Comparison of ENCODE assay signal across 13 cellular contexts in genomic region chr6:17483391-17484016, GRCh38.
"Had no signal": no experiment of that assay in that cellular context is flagged by ENCODE, and none has a peak within 500 bp of the region (broad histone marks: within the 10 kb centered on the region; RNA-seq: fewer than 3 reads in every experiment).

No MANE protein-coding gene starts in this region.

- H3K27ac Mint-ChIP-seq: activated CD4-positive, alpha-beta memory T cell treated with anti-CD3 and anti-CD28 coated beads for 36 hours; activated naive CD8-positive, alpha-beta T cell treated with anti-CD3 and anti-CD28 coated beads for 36 hours; T-helper 2 cell treated with Interferon-gamma antibody and Interleukin-4, amounts not matched to agents 5 μg/mL and 100 μg/mL, for 36 hours had no signal

- H3K4me1 Mint-ChIP-seq: activated naive CD8-positive, alpha-beta T cell treated with anti-CD3 and anti-CD28 coated beads for 36 hours had no signal

- H3K9me3 ChIP-seq: prostate gland, sigmoid colon, upper lobe of right lung had no signal

- DNase-seq: activated CD4-positive, alpha-beta memory T cell treated with anti-CD3 and anti-CD28 coated beads for 36 hours; activated gamma-delta T cell treated with Interleukin-2 at 50 U/mL for 16 hours; activated naive CD8-positive, alpha-beta T cell treated with anti-CD3 and anti-CD28 coated beads for 36 hours; activated T-cell treated with anti-CD3 and anti-CD28 coated beads, Interleukin-2, amount 50 U/mL, for 48 hours; dorsolateral prefrontal cortex; sigmoid colon; stimulated activated CD4-positive, alpha-beta T cell treated with anti-CD3 and anti-CD28 coated beads, Interleukin-2, amount 100 ng/mL, for 48 hours; stimulated activated naive CD8-positive, alpha-beta T cell treated with anti-CD3 and anti-CD28 coated beads, Interleukin-15, Interleukin-2, amounts not matched to agents 100 U/mL and 50 U/mL, for 24 hours; SW 1271; upper lobe of right lung had no signal

- H3K27ac ChIP-seq: dorsolateral prefrontal cortex, prostate gland, sigmoid colon, upper lobe of right lung had no signal

- H3K9me3 Mint-ChIP-seq: activated CD4-positive, alpha-beta memory T cell treated with anti-CD3 and anti-CD28 coated beads for 36 hours; activated naive CD8-positive, alpha-beta T cell treated with anti-CD3 and anti-CD28 coated beads for 36 hours; T-helper 2 cell treated with Interferon-gamma antibody and Interleukin-4, amounts not matched to agents 5 μg/mL and 100 μg/mL, for 36 hours had no signal

- H3K36me3 ChIP-seq: prostate gland, upper lobe of right lung had no signal

- H3K4me1 ChIP-seq: prostate gland, upper lobe of right lung had no signal

- FAIRE-seq: keratinocyte had no signal

- H3K4me3 Mint-ChIP-seq: activated CD4-positive, alpha-beta memory T cell treated with anti-CD3 and anti-CD28 coated beads for 36 hours; activated naive CD8-positive, alpha-beta T cell treated with anti-CD3 and anti-CD28 coated beads for 36 hours; T-helper 2 cell treated with Interferon-gamma antibody and Interleukin-4, amounts not matched to agents 5 μg/mL and 100 μg/mL, for 36 hours had no signal

- H3K4me3 ChIP-seq: dorsolateral prefrontal cortex, prostate gland, sigmoid colon, upper lobe of right lung had no signal

- H3K36me3 Mint-ChIP-seq: activated CD4-positive, alpha-beta memory T cell treated with anti-CD3 and anti-CD28 coated beads for 36 hours; activated naive CD8-positive, alpha-beta T cell treated with anti-CD3 and anti-CD28 coated beads for 36 hours had no signal

- ATAC-seq: stimulated activated naive CD8-positive, alpha-beta T cell treated with anti-CD3 and anti-CD28 coated beads, Interleukin-15, Interleukin-2, amounts not matched to agents 100 U/mL and 50 U/mL, for 24 hours; upper lobe of right lung had no signal

- H3K27me3 ChIP-seq: dorsolateral prefrontal cortex, sigmoid colon, upper lobe of right lung had no signal
